ENCODE assay signal across 1 cellular context in genomic region chr4:139555073-139555704, GRCh38.
TF ChIP-seq lines count a peak whose summit lies in the region.

No MANE protein-coding gene starts in this region.

TF ChIP-seq in HEK293, 187 proteins besides CTCF, POLR2A, EP300 and RAD21 (continued from another document and continues in another):
- 0 out of 2 replicates have a peak, but pooled peaks have one; percentile 41 for TF ChIP-seq ZNF18 (tag by site-specific recombination; IDR thresholded peaks at IDR 0.05)
- peak; percentile 62 for TF ChIP-seq OSR2 (tag by site-specific recombination; IDR thresholded peaks at IDR 0.05)
- TF ChIP-seq ZFP3 (tag by site-specific recombination; IDR thresholded peaks at IDR 0.05; ENCODE audit: low read depth): 0 out of 2 replicates have a peak, but pooled peaks have one; percentile 33
- TF ChIP-seq ZNF23 (tag by site-specific recombination; IDR thresholded peaks at IDR 0.05; ENCODE audit: borderline replicate concordance): no peak
- TF ChIP-seq, protein P1, sequence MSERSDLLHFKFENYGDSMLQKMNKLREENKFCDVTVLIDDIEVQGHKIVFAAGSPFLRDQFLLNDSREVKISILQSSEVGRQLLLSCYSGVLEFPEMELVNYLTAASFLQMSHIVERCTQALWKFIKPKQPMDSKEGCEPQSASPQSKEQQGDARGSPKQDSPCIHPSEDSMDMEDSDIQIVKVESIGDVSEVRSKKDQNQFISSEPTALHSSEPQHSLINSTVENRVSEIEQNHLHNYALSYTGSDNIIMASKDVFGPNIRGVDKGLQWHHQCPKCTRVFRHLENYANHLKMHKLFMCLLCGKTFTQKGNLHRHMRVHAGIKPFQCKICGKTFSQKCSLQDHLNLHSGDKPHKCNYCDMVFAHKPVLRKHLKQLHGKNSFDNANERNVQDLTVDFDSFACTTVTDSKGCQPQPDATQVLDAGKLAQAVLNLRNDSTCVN (tag by site-specific recombination; optimal IDR thresholded peaks at IDR 0.05): no peak
- TF ChIP-seq, protein P2, sequence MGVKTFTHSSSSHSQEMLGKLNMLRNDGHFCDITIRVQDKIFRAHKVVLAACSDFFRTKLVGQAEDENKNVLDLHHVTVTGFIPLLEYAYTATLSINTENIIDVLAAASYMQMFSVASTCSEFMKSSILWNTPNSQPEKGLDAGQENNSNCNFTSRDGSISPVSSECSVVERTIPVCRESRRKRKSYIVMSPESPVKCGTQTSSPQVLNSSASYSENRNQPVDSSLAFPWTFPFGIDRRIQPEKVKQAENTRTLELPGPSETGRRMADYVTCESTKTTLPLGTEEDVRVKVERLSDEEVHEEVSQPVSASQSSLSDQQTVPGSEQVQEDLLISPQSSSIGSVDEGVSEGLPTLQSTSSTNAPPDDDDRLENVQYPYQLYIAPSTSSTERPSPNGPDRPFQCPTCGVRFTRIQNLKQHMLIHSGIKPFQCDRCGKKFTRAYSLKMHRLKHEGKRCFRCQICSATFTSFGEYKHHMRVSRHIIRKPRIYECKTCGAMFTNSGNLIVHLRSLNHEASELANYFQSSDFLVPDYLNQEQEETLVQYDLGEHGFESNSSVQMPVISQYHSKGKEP (tag by site-specific recombination; IDR thresholded peaks at IDR 0.05): peak; percentile 97
- 0 out of 2 replicates have a peak, but pooled peaks have one; percentile 19 for TF ChIP-seq ZBTB48 (tag by site-specific recombination; IDR thresholded peaks at IDR 0.05)
- TF ChIP-seq, protein P3, sequence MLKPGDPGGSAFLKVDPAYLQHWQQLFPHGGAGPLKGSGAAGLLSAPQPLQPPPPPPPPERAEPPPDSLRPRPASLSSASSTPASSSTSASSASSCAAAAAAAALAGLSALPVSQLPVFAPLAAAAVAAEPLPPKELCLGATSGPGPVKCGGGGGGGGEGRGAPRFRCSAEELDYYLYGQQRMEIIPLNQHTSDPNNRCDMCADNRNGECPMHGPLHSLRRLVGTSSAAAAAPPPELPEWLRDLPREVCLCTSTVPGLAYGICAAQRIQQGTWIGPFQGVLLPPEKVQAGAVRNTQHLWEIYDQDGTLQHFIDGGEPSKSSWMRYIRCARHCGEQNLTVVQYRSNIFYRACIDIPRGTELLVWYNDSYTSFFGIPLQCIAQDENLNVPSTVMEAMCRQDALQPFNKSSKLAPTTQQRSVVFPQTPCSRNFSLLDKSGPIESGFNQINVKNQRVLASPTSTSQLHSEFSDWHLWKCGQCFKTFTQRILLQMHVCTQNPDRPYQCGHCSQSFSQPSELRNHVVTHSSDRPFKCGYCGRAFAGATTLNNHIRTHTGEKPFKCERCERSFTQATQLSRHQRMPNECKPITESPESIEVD (tag by site-specific recombination; IDR thresholded peaks at IDR 0.05): peak; percentile 29; the same call in 1 of the 2 replicates
- no peak for TF ChIP-seq OVOL3 (tag by site-specific recombination; IDR thresholded peaks at IDR 0.05)
- TF ChIP-seq, protein P4, sequence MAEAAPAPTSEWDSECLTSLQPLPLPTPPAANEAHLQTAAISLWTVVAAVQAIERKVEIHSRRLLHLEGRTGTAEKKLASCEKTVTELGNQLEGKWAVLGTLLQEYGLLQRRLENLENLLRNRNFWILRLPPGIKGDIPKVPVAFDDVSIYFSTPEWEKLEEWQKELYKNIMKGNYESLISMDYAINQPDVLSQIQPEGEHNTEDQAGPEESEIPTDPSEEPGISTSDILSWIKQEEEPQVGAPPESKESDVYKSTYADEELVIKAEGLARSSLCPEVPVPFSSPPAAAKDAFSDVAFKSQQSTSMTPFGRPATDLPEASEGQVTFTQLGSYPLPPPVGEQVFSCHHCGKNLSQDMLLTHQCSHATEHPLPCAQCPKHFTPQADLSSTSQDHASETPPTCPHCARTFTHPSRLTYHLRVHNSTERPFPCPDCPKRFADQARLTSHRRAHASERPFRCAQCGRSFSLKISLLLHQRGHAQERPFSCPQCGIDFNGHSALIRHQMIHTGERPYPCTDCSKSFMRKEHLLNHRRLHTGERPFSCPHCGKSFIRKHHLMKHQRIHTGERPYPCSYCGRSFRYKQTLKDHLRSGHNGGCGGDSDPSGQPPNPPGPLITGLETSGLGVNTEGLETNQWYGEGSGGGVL (tag by site-specific recombination; IDR thresholded peaks at IDR 0.05): peak; percentile 69; the same call in 1 of the 2 replicates
- no peak for TF ChIP-seq ZNF560 (tag by site-specific recombination; IDR thresholded peaks at IDR 0.05; ENCODE audit: borderline replicate concordance)
- TF ChIP-seq ZNF169 (tag by site-specific recombination; IDR thresholded peaks at IDR 0.05): no peak
- no peak for TF ChIP-seq ZBTB7A (tag by site-specific recombination; IDR thresholded peaks at IDR 0.05; ENCODE audit: low read depth)
- TF ChIP-seq GLI4 (tag by site-specific recombination; IDR thresholded peaks at IDR 0.05): no peak
- TF ChIP-seq ZNF555 (tag by site-specific recombination; conservative IDR thresholded peaks at IDR 0.05): no peak
- TF ChIP-seq ZNF404 (tag by site-specific recombination; IDR thresholded peaks at IDR 0.05): no peak
- peak; percentile 88; the same call in 1 of the 2 replicates for TF ChIP-seq ZNF324 (tag by site-specific recombination; IDR thresholded peaks at IDR 0.05)
- no peak for TF ChIP-seq GLI2 (tag by site-specific recombination; IDR thresholded peaks at IDR 0.05; ENCODE audit: borderline replicate concordance, low read depth)
- TF ChIP-seq ZNF133 (tag by site-specific recombination; IDR thresholded peaks at IDR 0.05): no peak
- TF ChIP-seq ZNF112 (tag by site-specific recombination; IDR thresholded peaks at IDR 0.05): no peak
- TF ChIP-seq ZNF433 (tag by site-specific recombination; IDR thresholded peaks at IDR 0.05; ENCODE audit: low read depth): no peak
- peak; percentile 84 for TF ChIP-seq FEZF1 (tag by site-specific recombination; IDR thresholded peaks at IDR 0.05)
- TF ChIP-seq ZNF280D (tag by site-specific recombination; IDR thresholded peaks at IDR 0.05): no peak
- no peak for TF ChIP-seq ZNF701 (tag by site-specific recombination; IDR thresholded peaks at IDR 0.05)
- TF ChIP-seq SCRT2 (tag by site-specific recombination; IDR thresholded peaks at IDR 0.05): no peak
- no peak for TF ChIP-seq ZNF518A (tag by site-specific recombination; conservative IDR thresholded peaks at IDR 0.05; ENCODE audit: low read depth)
- peak; percentile 88; the same call in 1 of the 2 replicates for TF ChIP-seq ZNF391 (tag by site-specific recombination; IDR thresholded peaks at IDR 0.05; ENCODE audit: borderline replicate concordance, low read depth)
- TF ChIP-seq ZNF747 (tag by site-specific recombination; IDR thresholded peaks at IDR 0.05): no peak
- no peak for TF ChIP-seq ZNF677 (tag by site-specific recombination; IDR thresholded peaks at IDR 0.05)
- peak; percentile 96 for TF ChIP-seq ZNF362 (tag by site-specific recombination; IDR thresholded peaks at IDR 0.05)
- TF ChIP-seq AEBP2 (tag by site-specific recombination; IDR thresholded peaks at IDR 0.05; ENCODE audit: borderline replicate concordance): no peak
- peak; percentile 92; the same call in 1 of the 2 replicates for TF ChIP-seq ZNF768 (tag by site-specific recombination; IDR thresholded peaks at IDR 0.05)
- no peak for TF ChIP-seq ZNF473 (tag by site-specific recombination; IDR thresholded peaks at IDR 0.05)
- TF ChIP-seq ZNF24 (tag by site-specific recombination; IDR thresholded peaks at IDR 0.05): peak; percentile 91; the same call in 1 of the 2 replicates
- peak; percentile 71 for TF ChIP-seq ZNF639 (tag by site-specific recombination; IDR thresholded peaks at IDR 0.05)
- TF ChIP-seq ZNF16 (tag by site-specific recombination; IDR thresholded peaks at IDR 0.05; ENCODE audit: low read depth): no peak
- TF ChIP-seq ZNF223 (tag by site-specific recombination; IDR thresholded peaks at IDR 0.05): no peak
- no peak for TF ChIP-seq ZNF626 (tag by site-specific recombination; IDR thresholded peaks at IDR 0.05)
- peak; percentile 64 for TF ChIP-seq KLF16 (tag by site-specific recombination; IDR thresholded peaks at IDR 0.05)
- TF ChIP-seq ZNF350 (tag by site-specific recombination; IDR thresholded peaks at IDR 0.05): no peak
